In genomic region chr4:7803992-7804758, GRCh38 we compare ENCODE assay signal across 8 cellular contexts.
DNase-seq lines count a peak whose midpoint lies in the region; ATAC-seq and TF ChIP-seq lines count a peak whose summit lies in the region.

No MANE protein-coding gene starts in this region.

- H3K36me3 Mint-ChIP-seq in endothelial cell (ENCODE audit: low read depth, unreplicated experiment): peaks cover 20% of the 10 kb centered on the region

- no peak overlapping the region for H3K4me3 Mint-ChIP-seq in endothelial cell (ENCODE audit: unreplicated experiment)

- ATAC-seq in GM18505 (IDR thresholded peaks at IDR 0.05; ENCODE audit: unreplicated experiment): no peak

- H3K4me1 Mint-ChIP-seq in endothelial cell (ENCODE audit: unreplicated experiment): peaks cover 17% of the 10 kb centered on the region

- peak; percentile 89 for TF ChIP-seq CTCF in endothelial cell (IDR thresholded peaks at IDR 0.05; ENCODE audit: unreplicated experiment)

- POLR2A ChIA-PET in HEK293T (lab: Yijun Ruan, JAX): interaction anchor here (1.2 kb wide), 1 partner anchor 24 kb away, joined by 3 read pairs; no protein-coding TSS in a partner anchor

- DNase-seq in DMS53 treated with DMSO at 0.1 percent for 48 hours (lab: John Stamatoyannopoulos, UW; ENCODE audit: unreplicated experiment) (peak; percentile 48), HEK293T (ENCODE audit: extremely low spot score) (peak; percentile 86), NCI-H82 (lab: John Stamatoyannopoulos, UW) (peak; percentile 77), endothelial cell (ENCODE audit: low spot score) (peak; percentile 92), midbrain (lab: John Stamatoyannopoulos, UW) (peak; percentile 90)
- DNase-seq in activated CD8-positive, alpha-beta memory T cell treated with anti-CD3 and anti-CD28 coated beads for 48 hours (ENCODE audit: low read depth in 2 of 3, low spot score in 2 of 3): peak; percentile 41 to 82 (median 74)
- DNase-seq in stimulated activated CD8-positive, alpha-beta memory T cell treated with anti-CD3 and anti-CD28 coated beads, Interleukin-4, amount 100 ng/mL, for 1 hour (ENCODE audit: low read depth in 2 of 2, low spot score in 1 of 2): peak; percentile 53 to 69

- peaks cover 6% of the 10 kb centered on the region for H3K27me3 Mint-ChIP-seq in endothelial cell (ENCODE audit: unreplicated experiment)

- no peaks in the 10 kb centered on the region for H3K9me3 Mint-ChIP-seq in endothelial cell (ENCODE audit: unreplicated experiment)

- CTCF ChIA-PET in HEK293T (lab: Yijun Ruan, JAX): interaction anchor here (0.6 to 3.3 kb wide), 32 partner anchors 10 to 615 kb away, joined by 3 to 19 read pairs (median 4); partner anchors contain the start of gene AFAP1

- no peak overlapping the region for H3K27ac Mint-ChIP-seq in endothelial cell (ENCODE audit: unreplicated experiment)

- no peak for TF ChIP-seq POLR2A in GM18505 (IDR thresholded peaks at IDR 0.05; ENCODE audit: borderline replicate concordance, extremely low read depth, insufficient read depth, insufficient read length)

TF ChIP-seq in HEK293T, 16 proteins besides CTCF, POLR2A, EP300 and RAD21:
- TF ChIP-seq SP1 (IDR thresholded peaks at IDR 0.05) (no peak), HDGF (IDR thresholded peaks at IDR 0.05; ENCODE audit: borderline replicate concordance) (no peak), ZNF384 (IDR thresholded peaks at IDR 0.05) (no peak), PKNOX1 (IDR thresholded peaks at IDR 0.05) (no peak), FOXK2 (IDR thresholded peaks at IDR 0.05) (no peak), L3MBTL2 (conservative IDR thresholded peaks at IDR 0.05) (no peak), TARDBP (IDR thresholded peaks at IDR 0.05) (no peak)
